Comparison of ENCODE assay signal across 14 cellular contexts in genomic region chr7:1539346-1540321, GRCh38. TPM values are rescaled to one million over a fixed set of nuclear protein-coding genes. Genes with fewer than 3 reads are reported as not detected.
A peak's percentile ranks its signal among the peaks of the same experiment; 100 is the strongest.
DNase-seq lines count a peak whose midpoint lies in the region; ATAC-seq and TF ChIP-seq lines count a peak whose summit lies in the region.
"Had no signal": no experiment of that assay in that cellular context is flagged by ENCODE, and none has a peak within 500 bp of the region (broad histone marks: within the 10 kb centered on the region; RNA-seq: fewer than 3 reads in every experiment).

No MANE protein-coding gene starts in this region.

- peaks cover 4% of the 10 kb centered on the region for H3K36me3 Mint-ChIP-seq in activated CD4-positive, alpha-beta T cell treated with anti-CD3 and anti-CD28 coated beads, Interleukin-2, amount 10 ng/mL, durations not matched to agents 7 days and 5 days (ENCODE audit: low read depth)

- H3K9me2 ChIP-seq in hepatocyte (replicated peaks; ENCODE audit: insufficient read depth) = no peaks in the 10 kb centered on the region

- TF ChIP-seq CTCF in hepatocyte (IDR thresholded peaks at IDR 0.05; ENCODE audit: poor library complexity) = no peak
- no peak for TF ChIP-seq CTCF in thoracic aorta (IDR thresholded peaks at IDR 0.05)

- H3K27me3 ChIP-seq in hepatocyte (no peaks in the 10 kb centered on the region), thoracic aorta (replicated peaks; ENCODE audit: insufficient read depth) (no peaks in the 10 kb centered on the region)
- H3K27me3 ChIP-seq: MG63 had no signal

- POLR2A ChIA-PET in activated CD4-positive, alpha-beta T cell treated with anti-CD3 and anti-CD28 coated beads, Interleukin-2, amount 10 ng/mL, durations not matched to agents 7 days and 5 days (lab: Charles Lee) = no interaction called here

- H3K27ac ChIP-seq in hepatocyte = no peak overlapping the region
- H3K27ac ChIP-seq in thoracic aorta = peak overlapping the region in 1 of 2 donors; percentile 97

- H3K27ac Mint-ChIP-seq in activated CD4-positive, alpha-beta T cell treated with anti-CD3 and anti-CD28 coated beads, Interleukin-2, amount 10 ng/mL, durations not matched to agents 7 days and 5 days = no peak overlapping the region
- H3K27ac Mint-ChIP-seq: T-helper 17 cell had no signal

- H3K36me3 ChIP-seq in hepatocyte (replicated peaks; ENCODE audit: insufficient read depth, low read depth) (no peaks in the 10 kb centered on the region), thoracic aorta (peaks cover 45% of the 10 kb centered on the region)

- 95% methylated on average over 62 of the region's 68 CpGs for WGBS in hepatocyte (ENCODE audit: low lambda C conversion rate, missing lambda C conversion rate)

- peak; percentile 42 for DNase-seq in SW480 (ENCODE audit: low spot score)
- DNase-seq in hepatocyte (ENCODE audit: low spot score) = peak; percentile 47
- DNase-seq in thoracic aorta (ENCODE audit: low spot score) = no peak
- no peak for DNase-seq in NCI-H2029 (lab: John Stamatoyannopoulos, UW)
- no peak for DNase-seq in activated CD4-positive, alpha-beta T cell treated with anti-CD3 and anti-CD28 coated beads, Interleukin-2, amount 10 ng/mL, durations not matched to agents 7 days and 5 days
- DNase-seq: DMS79 treated with DMSO at 0.1 percent for 48 hours; MG63; midbrain; NCI-H524 treated with DMSO at 0.1 percent for 48 hours; stimulated activated CD4-positive, alpha-beta T cell treated with anti-CD3 and anti-CD28 coated beads, Interleukin-15, amount 100 ng/mL, for 24 hours; stimulated activated naive CD8-positive, alpha-beta T cell treated with anti-CD3 and anti-CD28 coated beads, Interleukin-15, amount 100 ng/mL, for 72 hours; T-helper 17 cell had no signal

- no peaks in the 10 kb centered on the region for H3K9me3 Mint-ChIP-seq in activated CD4-positive, alpha-beta T cell treated with anti-CD3 and anti-CD28 coated beads, Interleukin-2, amount 10 ng/mL, durations not matched to agents 7 days and 5 days
- H3K9me3 Mint-ChIP-seq: stimulated activated naive CD8-positive, alpha-beta T cell treated with anti-CD3 and anti-CD28 coated beads, Interleukin-15, amount 100 ng/mL, for 72 hours had no signal

- H3K9me3 ChIP-seq in hepatocyte (ENCODE audit: low read depth) (no peaks in the 10 kb centered on the region), thoracic aorta (no peaks in the 10 kb centered on the region)
- H3K9me3 ChIP-seq: MG63 had no signal

- H3K4me3 ChIP-seq in hepatocyte (no peak overlapping the region), thoracic aorta (peak overlapping the region; percentile 78)
- H3K4me3 ChIP-seq: MG63 had no signal

- peaks cover 45% of the 10 kb centered on the region for H3K79me2 ChIP-seq in hepatocyte

- no peak overlapping the region for H2AFZ ChIP-seq in hepatocyte

- peaks cover 34% of the 10 kb centered on the region for H3K4me1 ChIP-seq in hepatocyte (ENCODE audit: insufficient read depth)
- peaks cover 8 to 41% of the 10 kb centered on the region in 2 donors for H3K4me1 ChIP-seq in thoracic aorta (ENCODE audit: control insufficient read depth in 1 of 2, low read depth in 2 of 2)

- CTCF ChIA-PET in activated CD4-positive, alpha-beta T cell treated with anti-CD3 and anti-CD28 coated beads, Interleukin-2, amount 10 ng/mL, durations not matched to agents 7 days and 5 days (lab: Charles Lee) = interaction anchor here (0.6 kb wide), 1 partner anchor 397 kb away, joined by 5 read pairs; no protein-coding TSS in a partner anchor

- H3K27me3 Mint-ChIP-seq in activated CD4-positive, alpha-beta T cell treated with anti-CD3 and anti-CD28 coated beads, Interleukin-2, amount 10 ng/mL, durations not matched to agents 7 days and 5 days = no peaks in the 10 kb centered on the region
- H3K27me3 Mint-ChIP-seq: stimulated activated naive CD8-positive, alpha-beta T cell treated with anti-CD3 and anti-CD28 coated beads, Interleukin-15, amount 100 ng/mL, for 72 hours; T-helper 17 cell had no signal

- no peak overlapping the region for H3K4me2 ChIP-seq in hepatocyte

- H4K20me1 ChIP-seq in hepatocyte (ENCODE audit: insufficient read depth, poor library complexity, severe bottlenecking) = peaks cover 4% of the 10 kb centered on the region

- peaks cover 3% of the 10 kb centered on the region for H3K4me1 Mint-ChIP-seq in activated CD4-positive, alpha-beta T cell treated with anti-CD3 and anti-CD28 coated beads, Interleukin-2, amount 10 ng/mL, durations not matched to agents 7 days and 5 days

- H3K4me3 Mint-ChIP-seq in activated CD4-positive, alpha-beta T cell treated with anti-CD3 and anti-CD28 coated beads, Interleukin-2, amount 10 ng/mL, durations not matched to agents 7 days and 5 days = no peak overlapping the region
- H3K4me3 Mint-ChIP-seq: stimulated activated naive CD8-positive, alpha-beta T cell treated with anti-CD3 and anti-CD28 coated beads, Interleukin-15, amount 100 ng/mL, for 72 hours; T-helper 17 cell had no signal

- ATAC-seq in thoracic aorta (ENCODE audit: insufficient number of reproducible peaks, low FRiP score, low read depth) (no peak), HG03460 (IDR thresholded peaks at IDR 0.05; ENCODE audit: unreplicated experiment) (no peak)
- ATAC-seq: stimulated activated naive CD8-positive, alpha-beta T cell treated with anti-CD3 and anti-CD28 coated beads, Interleukin-15, amount 100 ng/mL, for 72 hours; T-helper 17 cell had no signal

RNA-seq across cellular contexts. Expression of gene MAFK, which starts 9.1 kb away (rescaled TPM):
- 14.6 and 24.0 TPM in 2 replicates for total RNA-seq in hepatocyte
- polyA plus RNA-seq in hepatocyte = 4.4 and 7.8 TPM in 2 replicates
- 100 to 1,000 TPM; 111 to 161 TPM for total RNA-seq in thoracic aorta
- total RNA-seq in activated CD4-positive, alpha-beta T cell treated with anti-CD3 and anti-CD28 coated beads, Interleukin-2, amount 10 ng/mL, durations not matched to agents 7 days and 5 days = 10 to 100 TPM; 24.7 to 29.3 TPM

RNA-seq across cellular contexts. Expression of gene TMEM184A, which starts 16.4 kb away (rescaled TPM):
- total RNA-seq in hepatocyte = 14.5 and 23.4 TPM in 2 replicates
- 18.6 and 24.7 TPM in 2 replicates for polyA plus RNA-seq in hepatocyte
- 1 to 10 TPM in 1 of 2 donors, not detected in 1; 1.5 TPM for total RNA-seq in thoracic aorta
- total RNA-seq in activated CD4-positive, alpha-beta T cell treated with anti-CD3 and anti-CD28 coated beads, Interleukin-2, amount 10 ng/mL, durations not matched to agents 7 days and 5 days = not detected
- total RNA-seq: frontal cortex, T-helper 17 cell had no signal

RNA-seq across cellular contexts. Expression of gene PSMG3, which starts 30.2 kb away (rescaled TPM):
- total RNA-seq in hepatocyte (27.5 and 42.7 TPM in 2 replicates), thoracic aorta (10 to 100 TPM; 30.9 to 40.4 TPM)
- 44.8 and 60.3 TPM in 2 replicates for polyA plus RNA-seq in hepatocyte
- total RNA-seq in activated CD4-positive, alpha-beta T cell treated with anti-CD3 and anti-CD28 coated beads, Interleukin-2, amount 10 ng/mL, durations not matched to agents 7 days and 5 days = 10 to 100 TPM; 23.1 to 29.3 TPM

RNA-seq across cellular contexts. Expression of gene INTS1, which starts 35.4 kb away (rescaled TPM):
- total RNA-seq in hepatocyte (15.5 and 30.0 TPM in 2 replicates), thoracic aorta (10 to 100 TPM; 59.8 to 89.6 TPM)
- 53.6 and 57.3 TPM in 2 replicates for polyA plus RNA-seq in hepatocyte
- total RNA-seq in activated CD4-positive, alpha-beta T cell treated with anti-CD3 and anti-CD28 coated beads, Interleukin-2, amount 10 ng/mL, durations not matched to agents 7 days and 5 days = 100 to 1,000 TPM in 1 of 2 experiments, 10 to 100 TPM in 1; 90.6 to 104 TPM

Comparison
In these comparisons a context has a peak if more than half of its experiments do, and no peak if none do; other contexts are left out.
1. DNase-seq: peak in SW480 (single experiment) and hepatocyte (single experiment); none in thoracic aorta (single experiment), NCI-H2029 (single experiment) and activated CD4-positive, alpha-beta T cell treated with anti-CD3 and anti-CD28 coated beads, Interleukin-2, amount 10 ng/mL, durations not matched to agents 7 days and 5 days (single experiment).